In genomic region chr9:85515021-85515420, GRCh38 we compare ENCODE assay signal across 31 cellular contexts.
"Had no signal": no experiment of that assay in that cellular context is flagged by ENCODE, and none has a peak within 500 bp of the region (broad histone marks: within the 10 kb centered on the region; RNA-seq: fewer than 3 reads in every experiment).

No MANE protein-coding gene starts in this region.

- H3K36me3 ChIP-seq: cardiac muscle cell, colonic mucosa, esophagus muscularis mucosa, spleen, suprapubic skin, tibial nerve had no signal

- H3K9ac ChIP-seq: parathyroid adenoma had no signal

- H3K4me1 Mint-ChIP-seq: memory B cell; naive thymus-derived CD4-positive, alpha-beta T cell had no signal

- FAIRE-seq: islet of Langerhans, TTC549 had no signal

- H2AFZ ChIP-seq: parathyroid adenoma had no signal

- H3K9me3 Mint-ChIP-seq: effector memory CD8-positive, alpha-beta T cell; neural crest cell; T-helper 1 cell treated with Interleukin-12 subunit alpha and Interleukin-12 subunit beta and Interleukin-4 antibody, amounts not matched to agents 30 μg/mL and 1 μg/mL, for 36 hours had no signal

- H3K27ac Mint-ChIP-seq: activated naive CD8-positive, alpha-beta T cell; effector memory CD8-positive, alpha-beta T cell; memory B cell; naive thymus-derived CD4-positive, alpha-beta T cell; T-helper 1 cell treated with Interleukin-12 subunit alpha and Interleukin-12 subunit beta and Interleukin-4 antibody, amounts not matched to agents 30 μg/mL and 1 μg/mL, for 36 hours had no signal

- H3K9me3 ChIP-seq: colonic mucosa, esophagus muscularis mucosa, psoas muscle, spleen, suprapubic skin, tibial nerve had no signal

- H3K36me3 Mint-ChIP-seq: activated naive CD8-positive, alpha-beta T cell; memory B cell; naive thymus-derived CD4-positive, alpha-beta T cell had no signal

- H3K27ac ChIP-seq: cardiac muscle cell, colonic mucosa, esophagus muscularis mucosa, parathyroid adenoma, psoas muscle, spleen, suprapubic skin, tibial nerve, VCaP had no signal

- ATAC-seq: effector memory CD8-positive, alpha-beta T cell; left cardiac atrium; naive thymus-derived CD4-positive, alpha-beta T cell; psoas muscle; right cardiac atrium had no signal

- H3K4me3 Mint-ChIP-seq: activated naive CD8-positive, alpha-beta T cell; effector memory CD8-positive, alpha-beta T cell; memory B cell; naive thymus-derived CD4-positive, alpha-beta T cell; neural crest cell; T-helper 1 cell treated with Interleukin-12 subunit alpha and Interleukin-12 subunit beta and Interleukin-4 antibody, amounts not matched to agents 30 μg/mL and 1 μg/mL, for 36 hours had no signal

- DNase-seq: activated CD4-positive, alpha-beta T cell treated with anti-CD3 and anti-CD28 coated beads for 48 hours; activated CD4-positive, alpha-beta T cell treated with anti-CD3 and anti-CD28 coated beads, Interleukin-2, amount 50 U/mL, for 48 hours; activated CD8-positive, alpha-beta memory T cell treated with anti-CD3 and anti-CD28 coated beads for 24 hours; activated effector memory CD4-positive, alpha-beta T cell treated with Interleukin-2 at 50 U/mL for 16 hours; activated naive CD4-positive, alpha-beta T cell treated with Interleukin-2 at 50 U/mL for 16 hours; anterior cingulate cortex; cerebellar nuclear complex; colonic mucosa; effector memory CD8-positive, alpha-beta T cell; foreskin melanocyte; left cardiac atrium; midbrain; naive thymus-derived CD4-positive, alpha-beta T cell; occipital lobe; psoas muscle; right cardiac atrium; spleen; stimulated activated naive CD4-positive, alpha-beta T cell; T-helper 9 cell had no signal

- H3K27me3 ChIP-seq: cardiac muscle cell, colonic mucosa, tibial nerve had no signal

- H3K4me1 ChIP-seq: colonic mucosa, esophagus muscularis mucosa, parathyroid adenoma, psoas muscle, spleen, tibial nerve had no signal

- H3K4me3 ChIP-seq: cardiac muscle cell, colonic mucosa, esophagus muscularis mucosa, psoas muscle, spleen, suprapubic skin, tibial nerve had no signal

- H3K79me2 ChIP-seq: parathyroid adenoma had no signal
